Comparison of ENCODE assay signal across 29 cellular contexts in genomic region chr11:79060534-79060933, GRCh38.
DNase-seq lines count a peak whose midpoint lies in the region; ATAC-seq and TF ChIP-seq lines count a peak whose summit lies in the region.
"Had no signal": no experiment of that assay in that cellular context is flagged by ENCODE, and none has a peak within 500 bp of the region (broad histone marks: within the 10 kb centered on the region; RNA-seq: fewer than 3 reads in every experiment).

No MANE protein-coding gene starts in this region.

- no peak overlapping the region for H3K27ac Mint-ChIP-seq in MCF 10A (ENCODE audit: low read depth, unreplicated experiment)
- H3K27ac Mint-ChIP-seq: activated CD4-positive, alpha-beta T cell treated with anti-CD3 and anti-CD28 coated beads for 36 hours; activated CD8-positive, alpha-beta T cell treated with anti-CD3 and anti-CD28 coated beads, Interleukin-2, amount 10 ng/mL, durations not matched to agents 7 days and 5 days; activated T-helper 2 cell treated with anti-CD3 and anti-CD28 coated beads, Interferon-gamma antibody, Interleukin-2, Interleukin-4, amounts not matched to agents 10 μg/mL and 5 μg/mL and 100 μg/mL, durations not matched to agents 14 hours and 24 hours and 36 hours; IgD-negative memory B cell; stimulated activated effector memory CD8-positive, alpha-beta T cell treated with anti-CD3 and anti-CD28 coated beads, Interleukin-12 subunit alpha, Interleukin-12 subunit beta, amount 100 ng/mL, for 72 hours had no signal

- no peak overlapping the region for H3K14ac ChIP-seq in neuronal stem cell (ENCODE audit: low read length)

- no peak overlapping the region for H2BK12ac ChIP-seq in neuronal stem cell (ENCODE audit: low read length)

- no peak overlapping the region for H2BK120ac ChIP-seq in neuronal stem cell (ENCODE audit: low read depth, low read length)

- peaks cover 9 to 16% of the 10 kb centered on the region in 2 donors for H3K4me1 ChIP-seq in neuronal stem cell (ENCODE audit: control insufficient read depth in 2 of 2, insufficient read depth in 1 of 2, low read depth in 1 of 2, low read length in 2 of 2)
- H3K4me1 ChIP-seq: breast epithelium had no signal

- no peak overlapping the region for H2AK5ac ChIP-seq in neuronal stem cell (ENCODE audit: low read depth, low read length)

- H3K4me3 ChIP-seq in epithelial cell of esophagus (ENCODE audit: low read length), result no peak overlapping the region
- no peak overlapping the region for H3K4me3 ChIP-seq in neuronal stem cell (ENCODE audit: low read length in 2 of 2)
- H3K4me3 ChIP-seq: breast epithelium, heart left ventricle, PC-9 had no signal

- H2BK15ac ChIP-seq in neuronal stem cell (ENCODE audit: low read length), result no peak overlapping the region

- H2AFZ ChIP-seq in neuronal stem cell (ENCODE audit: low read length), result no peak overlapping the region
- H2AFZ ChIP-seq: PC-9 had no signal

- WGBS in neuronal stem cell (ENCODE audit: extremely low coverage in 2 of 2, insufficient read length in 2 of 2, insufficient replicate concordance in 1 of 2), 2 donors, result no CpG with 5 or more reads among the region's 3 CpGs

- H4K8ac ChIP-seq in neuronal stem cell (ENCODE audit: low read depth, low read length), result no peak overlapping the region

- H3K36me3 Mint-ChIP-seq in activated T-cell treated with anti-CD3 and anti-CD28 coated beads, Interleukin-2, amount 50 U/mL, for 4 hours (ENCODE audit: insufficient read depth), result no peaks in the 10 kb centered on the region
- no peaks in the 10 kb centered on the region for H3K36me3 Mint-ChIP-seq in MCF 10A (ENCODE audit: insufficient read depth, unreplicated experiment)
- H3K36me3 Mint-ChIP-seq: CD4-positive, CD25-positive, alpha-beta regulatory T cell; IgD-negative memory B cell; naive B cell; stimulated activated effector memory CD8-positive, alpha-beta T cell treated with anti-CD3 and anti-CD28 coated beads, Interleukin-12 subunit alpha, Interleukin-12 subunit beta, amount 100 ng/mL, for 72 hours had no signal

- no peak overlapping the region for H3K4me2 ChIP-seq in neuronal stem cell (ENCODE audit: insufficient read depth, low read length, poor library complexity, severe bottlenecking)
- H3K4me2 ChIP-seq: PC-9 had no signal

- H3K4ac ChIP-seq in neuronal stem cell (ENCODE audit: low read length), result no peak overlapping the region

- H3K27me3 ChIP-seq in neuronal stem cell (ENCODE audit: control insufficient read depth in 3 of 3, insufficient read depth in 3 of 3, low read depth in 1 of 3, low read length in 3 of 3), result no peaks in the 10 kb centered on the region
- H3K27me3 ChIP-seq: breast epithelium, heart left ventricle had no signal

- DNase-seq in EH (ENCODE audit: low read depth) (peak; percentile 44), RPMI7951 (ENCODE audit: low read depth) (peak; percentile 74), epithelial cell of esophagus (ENCODE audit: low read depth) (peak; percentile 22), neuronal stem cell (ENCODE audit: low spot score) (no peak), MCF 10A (ENCODE audit: unreplicated experiment) (no peak)
- no peak for DNase-seq in activated T-cell treated with anti-CD3 and anti-CD28 coated beads, Interleukin-2, amount 50 U/mL, for 4 hours
- DNase-seq: activated CD4-positive, alpha-beta T cell treated with anti-CD3 and anti-CD28 coated beads for 36 hours; activated CD8-positive, alpha-beta T cell treated with anti-CD3 and anti-CD28 coated beads, Interleukin-2, amount 10 ng/mL, durations not matched to agents 7 days and 5 days; activated naive CD4-positive, alpha-beta T cell treated with anti-CD3 and anti-CD28 coated beads, Interleukin-2, amount 50 U/mL, for 16 hours; AML-193; CD4-positive, CD25-positive, alpha-beta regulatory T cell; DMS79 treated with DMSO at 0.1 percent for 48 hours; effector CD4-positive, alpha-beta T cell; GF-D8; heart left ventricle; kidney; left ventricle myocardium superior; naive B cell; NCI-H1105; NCI-H510A treated with DMSO at 0.1 percent for 48 hours; occipital lobe; PC-9 had no signal

- no peak overlapping the region for H3K4me3 Mint-ChIP-seq in activated T-cell treated with anti-CD3 and anti-CD28 coated beads, Interleukin-2, amount 50 U/mL, for 4 hours
- no peak overlapping the region for H3K4me3 Mint-ChIP-seq in MCF 10A (ENCODE audit: unreplicated experiment)
- H3K4me3 Mint-ChIP-seq: activated CD4-positive, alpha-beta T cell treated with anti-CD3 and anti-CD28 coated beads for 36 hours; activated CD8-positive, alpha-beta T cell treated with anti-CD3 and anti-CD28 coated beads, Interleukin-2, amount 10 ng/mL, durations not matched to agents 7 days and 5 days; CD4-positive, CD25-positive, alpha-beta regulatory T cell; IgD-negative memory B cell; stimulated activated effector memory CD8-positive, alpha-beta T cell treated with anti-CD3 and anti-CD28 coated beads, Interleukin-12 subunit alpha, Interleukin-12 subunit beta, amount 100 ng/mL, for 72 hours had no signal

- H3K36me3 ChIP-seq in neuronal stem cell (replicated peaks in 1 of 2; ENCODE audit: control insufficient read depth in 2 of 2, insufficient read depth in 2 of 2, low read length in 2 of 2), result no peaks in the 10 kb centered on the region
- H3K36me3 ChIP-seq: breast epithelium, heart left ventricle had no signal

- no peaks in the 10 kb centered on the region for H3K9me3 Mint-ChIP-seq in activated T-cell treated with anti-CD3 and anti-CD28 coated beads, Interleukin-2, amount 50 U/mL, for 4 hours
- H3K9me3 Mint-ChIP-seq in MCF 10A (ENCODE audit: unreplicated experiment), result no peaks in the 10 kb centered on the region
- H3K9me3 Mint-ChIP-seq: activated T-helper 2 cell treated with anti-CD3 and anti-CD28 coated beads, Interferon-gamma antibody, Interleukin-2, Interleukin-4, amounts not matched to agents 10 μg/mL and 5 μg/mL and 100 μg/mL, durations not matched to agents 14 hours and 24 hours and 36 hours; IgD-negative memory B cell; stimulated activated effector memory CD8-positive, alpha-beta T cell treated with anti-CD3 and anti-CD28 coated beads, Interleukin-12 subunit alpha, Interleukin-12 subunit beta, amount 100 ng/mL, for 72 hours had no signal

- H2BK5ac ChIP-seq in neuronal stem cell (ENCODE audit: low read length), result no peak overlapping the region

- H3K9ac ChIP-seq in neuronal stem cell (ENCODE audit: low read depth, low read length, poor library complexity), result no peak overlapping the region

- peak overlapping the region; percentile 29 for H3K23ac ChIP-seq in neuronal stem cell (ENCODE audit: low read depth, low read length, poor library complexity)

- POLR2A ChIA-PET in MCF 10A (lab: Yijun Ruan, JAX), result no interaction called here

- BruUV-seq in MCF 10A (replicated peaks; lab: Mats Ljungman, UMichigan), result no TSS peak

- H3K27ac ChIP-seq in neuronal stem cell (replicated peaks; ENCODE audit: low read length), result no peak overlapping the region
- H3K27ac ChIP-seq: breast epithelium, heart left ventricle, PC-9 had no signal

- no peaks in the 10 kb centered on the region for H3K4me1 Mint-ChIP-seq in activated T-cell treated with anti-CD3 and anti-CD28 coated beads, Interleukin-2, amount 50 U/mL, for 4 hours (ENCODE audit: low read depth)
- peaks cover 5% of the 10 kb centered on the region for H3K4me1 Mint-ChIP-seq in MCF 10A (ENCODE audit: insufficient read depth, unreplicated experiment)
- H3K4me1 Mint-ChIP-seq: activated CD4-positive, alpha-beta T cell treated with anti-CD3 and anti-CD28 coated beads for 36 hours; naive B cell; stimulated activated effector memory CD8-positive, alpha-beta T cell treated with anti-CD3 and anti-CD28 coated beads, Interleukin-12 subunit alpha, Interleukin-12 subunit beta, amount 100 ng/mL, for 72 hours had no signal

- H3K9me3 ChIP-seq in neuronal stem cell (replicated peaks in 1 of 2; ENCODE audit: control insufficient read depth in 2 of 2, insufficient read depth in 1 of 2, low read depth in 1 of 2, low read length in 2 of 2), result no peaks in the 10 kb centered on the region
- H3K9me3 ChIP-seq: breast epithelium, heart left ventricle had no signal

- TF ChIP-seq CTCF in epithelial cell of esophagus (IDR thresholded peaks at IDR 0.05; ENCODE audit: insufficient read depth, low read depth, low read length, missing control alignments) (no peak), MCF 10A (IDR thresholded peaks at IDR 0.05; ENCODE audit: unreplicated experiment) (no peak)

- no peak overlapping the region for H4K91ac ChIP-seq in neuronal stem cell (ENCODE audit: low read depth, low read length, poor library complexity)

- CTCF ChIA-PET in MCF 10A (lab: Yijun Ruan, JAX), result interaction anchor here (0.7 to 5.3 kb wide), 4 partner anchors 8 to 155 kb away, joined by 3 to 23 read pairs (median 6); no protein-coding TSS in a partner anchor

- intact Hi-C loops in MCF 10A (cut with micrococcal nuclease), result no loop called here

- no peaks in the 10 kb centered on the region for H3K27me3 Mint-ChIP-seq in activated T-cell treated with anti-CD3 and anti-CD28 coated beads, Interleukin-2, amount 50 U/mL, for 4 hours (ENCODE audit: low read depth)
- H3K27me3 Mint-ChIP-seq in MCF 10A (ENCODE audit: insufficient read depth, unreplicated experiment), result no peaks in the 10 kb centered on the region

- no peak overlapping the region for H3K18ac ChIP-seq in neuronal stem cell (ENCODE audit: low read length)

- ATAC-seq in HG02763 (IDR thresholded peaks at IDR 0.05; ENCODE audit: unreplicated experiment) (no peak), GM21423 (IDR thresholded peaks at IDR 0.05; ENCODE audit: unreplicated experiment) (no peak)
- no peak for ATAC-seq in activated T-cell treated with anti-CD3 and anti-CD28 coated beads, Interleukin-2, amount 50 U/mL, for 4 hours
- ATAC-seq: activated CD4-positive, alpha-beta T cell treated with anti-CD3 and anti-CD28 coated beads for 36 hours; activated CD8-positive, alpha-beta T cell treated with anti-CD3 and anti-CD28 coated beads, Interleukin-2, amount 10 ng/mL, durations not matched to agents 7 days and 5 days; heart left ventricle; left ventricle myocardium superior; Right ventricle myocardium inferior; stimulated activated effector memory CD8-positive, alpha-beta T cell treated with anti-CD3 and anti-CD28 coated beads, Interleukin-12 subunit alpha, Interleukin-12 subunit beta, amount 100 ng/mL, for 72 hours had no signal

- H3K79me1 ChIP-seq in neuronal stem cell (ENCODE audit: low read depth, low read length), result no peaks in the 10 kb centered on the region

Comparison
In these comparisons a context has a peak if more than half of its experiments do, and no peak if none do; other contexts are left out.
1. DNase-seq: peak in EH (single experiment), RPMI7951 (single experiment) and epithelial cell of esophagus (single experiment); none in neuronal stem cell (single experiment), activated T-cell treated with anti-CD3 and anti-CD28 coated beads, Interleukin-2, amount 50 U/mL, for 4 hours (single experiment) and MCF 10A (single experiment).